In genomic region chr1:205298191-205298994, GRCh38 we compare ENCODE assay signal across 1 cellular context.
TF ChIP-seq lines count a peak whose summit lies in the region.

No MANE protein-coding gene starts in this region.

TF ChIP-seq in GM23338, 12 proteins besides CTCF, POLR2A, EP300 and RAD21 (continued from another document):
- no peak for TF ChIP-seq EZH2phosphoT487 (IDR thresholded peaks at IDR 0.05; ENCODE audit: unreplicated experiment)
- TF ChIP-seq JUNB (IDR thresholded peaks at IDR 0.05; ENCODE audit: unreplicated experiment), result no peak
- TF ChIP-seq POLR2AphosphoS5 (IDR thresholded peaks at IDR 0.05; ENCODE audit: low read depth), result no peak
